In genomic region chr3:197027896-197028710, GRCh38 we compare ENCODE assay signal across 10 cellular contexts. TPM values are rescaled to one million over a fixed set of nuclear protein-coding genes. Genes with fewer than 3 reads are reported as not detected.
DNase-seq lines count a peak whose midpoint lies in the region; ATAC-seq and TF ChIP-seq lines count a peak whose summit lies in the region.
"Had no signal": no experiment of that assay in that cellular context is flagged by ENCODE, and none has a peak within 500 bp of the region (broad histone marks: within the 10 kb centered on the region; RNA-seq: fewer than 3 reads in every experiment).

No MANE protein-coding gene starts in this region.

- TF ChIP-seq CTCF in OCI-LY3 (IDR thresholded peaks at IDR 0.05; ENCODE audit: low read depth, low read length) = no peak

- H3K27me3 Mint-ChIP-seq in activated T-cell treated with anti-CD3 and anti-CD28 coated beads, Interleukin-2, amount 50 U/mL, for 4 hours (ENCODE audit: low read depth) = peaks cover 14% of the 10 kb centered on the region
- H3K27me3 Mint-ChIP-seq in effector memory CD8-positive, alpha-beta T cell = peaks cover 0 to 15% of the 10 kb centered on the region in 2 donors
- peaks cover 39% of the 10 kb centered on the region for H3K27me3 Mint-ChIP-seq in stimulated activated naive CD8-positive, alpha-beta T cell treated with anti-CD3 and anti-CD28 coated beads, Interleukin-15, amount 100 ng/mL, for 72 hours

- H3K4me3 ChIP-seq in OCI-LY3 (ENCODE audit: low read length) = peak overlapping the region; percentile 92
- no peak overlapping the region for H3K4me3 ChIP-seq in MG63

- no peaks in the 10 kb centered on the region for H3K36me3 Mint-ChIP-seq in activated T-cell treated with anti-CD3 and anti-CD28 coated beads, Interleukin-2, amount 50 U/mL, for 4 hours (ENCODE audit: insufficient read depth)
- peaks cover 3% of the 10 kb centered on the region for H3K36me3 Mint-ChIP-seq in effector memory CD8-positive, alpha-beta T cell (ENCODE audit: insufficient read depth)

- H2AFZ ChIP-seq in OCI-LY3 (ENCODE audit: low read depth, low read length) = no peak overlapping the region

- no peaks in the 10 kb centered on the region for H3K27me3 ChIP-seq in OCI-LY3 (ENCODE audit: low read depth, low read length)
- no peaks in the 10 kb centered on the region for H3K27me3 ChIP-seq in MG63
- H3K27me3 ChIP-seq: SJSA1 had no signal

- H4K20me1 ChIP-seq in OCI-LY3 (ENCODE audit: insufficient read depth, low read length) = no peaks in the 10 kb centered on the region

- no peak for DNase-seq in activated T-cell treated with anti-CD3 and anti-CD28 coated beads, Interleukin-2, amount 50 U/mL, for 4 hours
- no peak for DNase-seq in activated T-cell treated with anti-CD3 and anti-CD28 coated beads for 4 hours
- no peak for DNase-seq in effector memory CD8-positive, alpha-beta T cell
- DNase-seq in stimulated activated naive CD8-positive, alpha-beta T cell treated with anti-CD3 and anti-CD28 coated beads, Interleukin-15, amount 100 ng/mL, for 72 hours = no peak
- DNase-seq in NCI-H69 (lab: John Stamatoyannopoulos, UW) = no peak
- DNase-seq in GDM1 (lab: John Stamatoyannopoulos, UW) = no peak
- DNase-seq in MG63 = no peak

- peaks cover 18% of the 10 kb centered on the region for H3K79me2 ChIP-seq in OCI-LY3 (ENCODE audit: low read length)

- peak overlapping the region; percentile 47 for H3K27ac ChIP-seq in OCI-LY3 (ENCODE audit: low read length)
- H3K27ac ChIP-seq: C4-2B, SJSA1 had no signal

- H3K4me3 Mint-ChIP-seq in activated T-cell treated with anti-CD3 and anti-CD28 coated beads, Interleukin-2, amount 50 U/mL, for 4 hours = peak overlapping the region; percentile 76
- H3K4me3 Mint-ChIP-seq in effector memory CD8-positive, alpha-beta T cell = peak overlapping the region; percentile 81 to 83
- H3K4me3 Mint-ChIP-seq in stimulated activated naive CD8-positive, alpha-beta T cell treated with anti-CD3 and anti-CD28 coated beads, Interleukin-15, amount 100 ng/mL, for 72 hours = peak overlapping the region; percentile 84

- H3K9me3 Mint-ChIP-seq in activated T-cell treated with anti-CD3 and anti-CD28 coated beads, Interleukin-2, amount 50 U/mL, for 4 hours = no peaks in the 10 kb centered on the region
- H3K9me3 Mint-ChIP-seq in effector memory CD8-positive, alpha-beta T cell = no peaks in the 10 kb centered on the region
- no peaks in the 10 kb centered on the region for H3K9me3 Mint-ChIP-seq in stimulated activated naive CD8-positive, alpha-beta T cell treated with anti-CD3 and anti-CD28 coated beads, Interleukin-15, amount 100 ng/mL, for 72 hours

- H3K27ac Mint-ChIP-seq in effector memory CD8-positive, alpha-beta T cell = peak overlapping the region; percentile 62 to 65
- H3K27ac Mint-ChIP-seq in stimulated activated naive CD8-positive, alpha-beta T cell treated with anti-CD3 and anti-CD28 coated beads, Interleukin-15, amount 100 ng/mL, for 72 hours = peak overlapping the region in 1 of 2 donors; percentile 40

- peaks cover 9% of the 10 kb centered on the region for H3K4me1 Mint-ChIP-seq in activated T-cell treated with anti-CD3 and anti-CD28 coated beads, Interleukin-2, amount 50 U/mL, for 4 hours (ENCODE audit: low read depth)
- H3K4me1 Mint-ChIP-seq in effector memory CD8-positive, alpha-beta T cell (ENCODE audit: low read depth in 2 of 2) = peaks cover 4 to 8% of the 10 kb centered on the region in 2 donors
- H3K4me1 Mint-ChIP-seq in stimulated activated naive CD8-positive, alpha-beta T cell treated with anti-CD3 and anti-CD28 coated beads, Interleukin-15, amount 100 ng/mL, for 72 hours = peaks cover 17% of the 10 kb centered on the region

- no peak for ATAC-seq in activated T-cell treated with anti-CD3 and anti-CD28 coated beads, Interleukin-2, amount 50 U/mL, for 4 hours
- ATAC-seq in effector memory CD8-positive, alpha-beta T cell (replicated peaks) = no peak
- ATAC-seq in stimulated activated naive CD8-positive, alpha-beta T cell treated with anti-CD3 and anti-CD28 coated beads, Interleukin-15, amount 100 ng/mL, for 72 hours = no peak

- peaks cover 17% of the 10 kb centered on the region for H3K36me3 ChIP-seq in OCI-LY3 (replicated peaks; ENCODE audit: low read depth, low read length)
- H3K36me3 ChIP-seq in MG63 = no peaks in the 10 kb centered on the region
- H3K36me3 ChIP-seq: SJSA1 had no signal

- peak overlapping the region; percentile 97 for H3K4me2 ChIP-seq in OCI-LY3 (ENCODE audit: low read length)

- H3K9me3 ChIP-seq in OCI-LY3 (ENCODE audit: insufficient read depth, low read length) (no peaks in the 10 kb centered on the region), MG63 (no peaks in the 10 kb centered on the region)
- H3K9me3 ChIP-seq: SJSA1 had no signal

- H3K4me1 ChIP-seq in OCI-LY3 (ENCODE audit: low read length) = peaks cover 40% of the 10 kb centered on the region

- peak overlapping the region; percentile 90 for H3K9ac ChIP-seq in OCI-LY3 (ENCODE audit: low read length)

RNA-seq across cellular contexts. Expression of gene MELTF, which starts 1.5 kb away (rescaled TPM):
- 1 to 10 TPM in 2 of 3 donors, under 1 TPM in 1; 0.79 to 2.7 (median 1.9) TPM for total RNA-seq in activated T-cell treated with anti-CD3 and anti-CD28 coated beads, Interleukin-2, amount 50 U/mL, for 4 hours
- total RNA-seq in MG63 (2014; rRNA removed; shearing (Covaris generic); ENCODE audit: low replicate concordance) = 8.3 and 12.9 TPM in 2 replicates

RNA-seq across cellular contexts. Expression of gene PIGZ, which starts 59.5 kb away (rescaled TPM):
- total RNA-seq in activated T-cell treated with anti-CD3 and anti-CD28 coated beads, Interleukin-2, amount 50 U/mL, for 4 hours = under 1 TPM; 0.34 to 0.82 (median 0.61) TPM
- 3.0 TPM in 1 of 2 replicates, not detected in the other for total RNA-seq in MG63 (2014; rRNA removed; shearing (Covaris generic); ENCODE audit: low replicate concordance)
